32 cellular contexts compared by ENCODE assay signal in genomic region chr7:30657131-30657530, GRCh38. TPM values are rescaled to one million over a fixed set of nuclear protein-coding genes. Genes with fewer than 3 reads are reported as not detected.
"Had no signal": no experiment of that assay in that cellular context is flagged by ENCODE, and none has a peak within 500 bp of the region (broad histone marks: within the 10 kb centered on the region; RNA-seq: fewer than 3 reads in every experiment).

No MANE protein-coding gene starts in this region.

- H3K9me3 Mint-ChIP-seq: activated naive CD4-positive, alpha-beta T cell treated with anti-CD3 and anti-CD28 coated beads for 36 hours; activated naive CD8-positive, alpha-beta T cell treated with anti-CD3 and anti-CD28 coated beads for 36 hours; activated T-cell treated with anti-CD3 and anti-CD28 coated beads, Interleukin-2, amount 50 U/mL, for 72 hours; immature natural killer cell; T-helper 1 cell treated with Interleukin-12 subunit alpha and Interleukin-12 subunit beta and Interleukin-4 antibody, amounts not matched to agents 30 μg/mL and 1 μg/mL, for 36 hours had no signal

- H3K36me3 ChIP-seq: brain microvascular endothelial cell, heart left ventricle, lower lobe of right lung, right atrium auricular region, thoracic aorta, uterus had no signal

- H3K27ac ChIP-seq: brain microvascular endothelial cell, heart left ventricle, left lung, lower lobe of right lung, right atrium auricular region, thoracic aorta, uterus, VCaP had no signal

- H3K4me1 Mint-ChIP-seq: activated CD8-positive, alpha-beta memory T cell treated with anti-CD3 and anti-CD28 coated beads, Interleukin-2, amount 10 ng/mL, durations not matched to agents 7 days and 5 days; activated naive CD8-positive, alpha-beta T cell treated with anti-CD3 and anti-CD28 coated beads for 36 hours; immature natural killer cell had no signal

- H3K4me3 Mint-ChIP-seq: activated CD8-positive, alpha-beta memory T cell treated with anti-CD3 and anti-CD28 coated beads, Interleukin-2, amount 10 ng/mL, durations not matched to agents 7 days and 5 days; activated CD8-positive, alpha-beta T cell treated with anti-CD3 and anti-CD28 coated beads, Interleukin-2, amount 10 ng/mL, durations not matched to agents 7 days and 5 days; activated naive CD4-positive, alpha-beta T cell treated with anti-CD3 and anti-CD28 coated beads for 36 hours; activated naive CD8-positive, alpha-beta T cell treated with anti-CD3 and anti-CD28 coated beads for 36 hours; activated T-cell treated with anti-CD3 and anti-CD28 coated beads, Interleukin-2, amount 50 U/mL, for 72 hours; immature natural killer cell; T-helper 1 cell treated with Interleukin-12 subunit alpha and Interleukin-12 subunit beta and Interleukin-4 antibody, amounts not matched to agents 30 μg/mL and 1 μg/mL, for 36 hours had no signal

- H3K27me3 Mint-ChIP-seq: activated CD8-positive, alpha-beta memory T cell treated with anti-CD3 and anti-CD28 coated beads, Interleukin-2, amount 10 ng/mL, durations not matched to agents 7 days and 5 days; activated naive CD8-positive, alpha-beta T cell treated with anti-CD3 and anti-CD28 coated beads for 36 hours had no signal

- H3K27ac Mint-ChIP-seq: activated CD8-positive, alpha-beta memory T cell treated with anti-CD3 and anti-CD28 coated beads, Interleukin-2, amount 10 ng/mL, durations not matched to agents 7 days and 5 days; activated CD8-positive, alpha-beta T cell treated with anti-CD3 and anti-CD28 coated beads, Interleukin-2, amount 10 ng/mL, durations not matched to agents 7 days and 5 days; activated naive CD4-positive, alpha-beta T cell treated with anti-CD3 and anti-CD28 coated beads for 36 hours; activated naive CD8-positive, alpha-beta T cell treated with anti-CD3 and anti-CD28 coated beads for 36 hours; activated T-cell treated with anti-CD3 and anti-CD28 coated beads, Interleukin-2, amount 50 U/mL, for 72 hours; immature natural killer cell; T-helper 1 cell treated with Interleukin-12 subunit alpha and Interleukin-12 subunit beta and Interleukin-4 antibody, amounts not matched to agents 30 μg/mL and 1 μg/mL, for 36 hours had no signal

- ATAC-seq: activated CD8-positive, alpha-beta memory T cell treated with anti-CD3 and anti-CD28 coated beads, Interleukin-2, amount 10 ng/mL, durations not matched to agents 7 days and 5 days; activated CD8-positive, alpha-beta T cell treated with anti-CD3 and anti-CD28 coated beads, Interleukin-2, amount 10 ng/mL, durations not matched to agents 7 days and 5 days; activated T-cell treated with anti-CD3 and anti-CD28 coated beads, Interleukin-2, amount 50 U/mL, for 72 hours; esophagus mucosa; heart left ventricle; left lung; lower lobe of right lung; stimulated activated naive CD8-positive, alpha-beta T cell treated with anti-CD3 and anti-CD28 coated beads, Interleukin-15, Interleukin-2, amounts not matched to agents 100 U/mL and 50 U/mL, for 24 hours had no signal

- H3K4me1 ChIP-seq: heart left ventricle, left lung, lower lobe of right lung, right atrium auricular region, uterus had no signal

- H3K27me3 ChIP-seq: brain microvascular endothelial cell, heart left ventricle, left lung, right atrium auricular region, uterus had no signal

- H3K4me3 ChIP-seq: heart left ventricle, left lung, lower lobe of right lung, right atrium auricular region, thoracic aorta, uterus had no signal

- H3K9me3 ChIP-seq: heart left ventricle, left lung, lower lobe of right lung, right atrium auricular region, thoracic aorta, uterus had no signal

- DNase-seq: activated CD4-positive, alpha-beta T cell treated with anti-CD3 and anti-CD28 coated beads for 1 hour; activated CD8-positive, alpha-beta memory T cell treated with anti-CD3 and anti-CD28 coated beads, Interleukin-2, amount 10 ng/mL, durations not matched to agents 7 days and 5 days; activated CD8-positive, alpha-beta T cell treated with anti-CD3 and anti-CD28 coated beads, Interleukin-2, amount 10 ng/mL, durations not matched to agents 7 days and 5 days; activated naive CD4-positive, alpha-beta T cell treated with anti-CD3 and anti-CD28 coated beads for 36 hours; activated naive CD8-positive, alpha-beta T cell treated with anti-CD3 and anti-CD28 coated beads for 36 hours; activated T-cell treated with anti-CD3 and anti-CD28 coated beads, Interleukin-2, amount 50 U/mL, for 72 hours; amniotic stem cell; brain microvascular endothelial cell; caudate nucleus; foreskin fibroblast; heart left ventricle; hypothalamus; immature natural killer cell; left lung; lower lobe of right lung; mesenchymal stem cell; nucleus accumbens; stimulated activated CD4-positive, alpha-beta T cell treated with anti-CD3 and anti-CD28 coated beads, Interleukin-2, amount 100 ng/mL, for 48 hours; stimulated activated naive CD8-positive, alpha-beta T cell treated with anti-CD3 and anti-CD28 coated beads, Interleukin-15, Interleukin-2, amounts not matched to agents 100 U/mL and 50 U/mL, for 24 hours; T-helper 9 cell; trophoblast cell; uterus had no signal

- H3K36me3 Mint-ChIP-seq: activated CD8-positive, alpha-beta memory T cell treated with anti-CD3 and anti-CD28 coated beads, Interleukin-2, amount 10 ng/mL, durations not matched to agents 7 days and 5 days had no signal

RNA-seq across cellular contexts. Expression of gene CRHR2, which starts 25.1 kb away (rescaled TPM):
- total RNA-seq: activated CD8-positive, alpha-beta memory T cell treated with anti-CD3 and anti-CD28 coated beads, Interleukin-2, amount 10 ng/mL, durations not matched to agents 7 days and 5 days; activated CD8-positive, alpha-beta T cell treated with anti-CD3 and anti-CD28 coated beads, Interleukin-2, amount 10 ng/mL, durations not matched to agents 7 days and 5 days; activated naive CD4-positive, alpha-beta T cell treated with anti-CD3 and anti-CD28 coated beads for 36 hours; activated naive CD8-positive, alpha-beta T cell treated with anti-CD3 and anti-CD28 coated beads for 36 hours; activated T-cell treated with anti-CD3 and anti-CD28 coated beads, Interleukin-2, amount 50 U/mL, for 72 hours; astrocyte; esophagus mucosa; kidney epithelial cell; lower lobe of right lung; mononuclear cell; myocyte; pulmonary artery endothelial cell had no signal
